8 cellular contexts compared by ENCODE assay signal in the genomic region with DNA sequence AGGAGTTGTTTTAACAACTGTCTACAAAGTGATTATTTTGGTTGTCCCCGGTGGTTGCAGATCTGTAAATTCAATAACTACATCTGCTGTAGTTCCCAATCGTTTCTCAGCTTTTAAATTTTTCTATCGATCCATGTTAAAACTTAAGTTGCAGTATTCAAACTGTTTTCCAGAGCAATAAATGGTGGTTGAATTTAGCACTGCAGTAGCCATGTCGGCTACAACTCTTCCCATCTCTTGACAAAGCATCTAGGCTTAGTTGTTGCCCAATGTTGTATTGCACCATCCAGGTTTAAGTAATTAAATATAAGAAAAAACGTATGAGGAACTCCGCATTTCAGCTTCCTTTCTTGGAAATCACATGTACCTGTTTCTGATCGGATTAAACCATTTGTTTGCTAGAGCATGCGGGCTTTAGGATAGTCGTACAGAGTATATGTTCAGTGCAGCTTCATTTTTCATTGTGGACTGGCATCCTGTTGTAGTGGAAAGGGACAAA. TPM values are rescaled to one million over a fixed set of nuclear protein-coding genes. Genes with fewer than 3 reads are reported as not detected.
A peak's percentile ranks its signal among the peaks of the same experiment; 100 is the strongest.
DNase-seq lines count a peak whose midpoint lies in the region; ATAC-seq and TF ChIP-seq lines count a peak whose summit lies in the region.

No MANE protein-coding gene starts in this region.

- no peaks in the 10 kb centered on the region; the same call in 1 of the 2 replicates for H3K36me3 ChIP-seq in iPS DF 6.9 (ENCODE audit: control insufficient read depth, insufficient read depth, low read length)
- H3K36me3 ChIP-seq in stomach smooth muscle (ENCODE audit: control insufficient read depth in 2 of 2, insufficient read depth in 2 of 2, low read length in 2 of 2): no peaks in the 10 kb centered on the region

- H3K27me3 ChIP-seq in AG04450 (ENCODE audit: control insufficient read depth, insufficient read depth, low read length): no peaks in the 10 kb centered on the region
- no peaks in the 10 kb centered on the region for H3K27me3 ChIP-seq in HL-60 (ENCODE audit: insufficient read depth, poor library complexity, severe bottlenecking)
- H3K27me3 ChIP-seq in iPS DF 6.9 (ENCODE audit: control insufficient read depth, insufficient read depth, low read length): no peaks in the 10 kb centered on the region
- H3K27me3 ChIP-seq in stomach smooth muscle (ENCODE audit: control insufficient read depth in 1 of 2, insufficient read depth in 2 of 2, low read length in 2 of 2): no peaks in the 10 kb centered on the region

- intact Hi-C loops in activated CD4-positive, alpha-beta memory T cell treated with anti-CD3 and anti-CD28 coated beads for 36 hours (cut with micrococcal nuclease): loop anchor here (1.0 to 5.0 kb wide), 4 partner anchors 11 to 365 kb away; no protein-coding TSS in a partner anchor

- H3K4me3 ChIP-seq in AG04450 (ENCODE audit: low read depth, low read length) (peak overlapping the region; percentile 84), HL-60 (replicated peaks; ENCODE audit: insufficient read depth, low read length) (peak overlapping the region; percentile 80), iPS DF 6.9 (ENCODE audit: low read length) (peak overlapping the region; percentile 95), stomach smooth muscle (ENCODE audit: low read length in 2 of 2) (peak overlapping the region; percentile 81 to 89)

- peak overlapping the region; percentile 81 to 84 for H3K9ac ChIP-seq in stomach smooth muscle (ENCODE audit: low read length in 2 of 2)

- H3K4me1 ChIP-seq in iPS DF 6.9 (ENCODE audit: control insufficient read depth, insufficient read depth, low read length) (no peaks in the 10 kb centered on the region), stomach smooth muscle (ENCODE audit: control insufficient read depth, insufficient read depth, low read length) (peaks cover 6% of the 10 kb centered on the region)

- no CpG with 5 or more reads among the region's 9 CpGs for WGBS in iPS DF 6.9 (ENCODE audit: insufficient coverage, insufficient read length)

- H3K4me1 Mint-ChIP-seq in activated CD4-positive, alpha-beta memory T cell treated with anti-CD3 and anti-CD28 coated beads for 36 hours (ENCODE audit: low read depth): peaks cover 31% of the 10 kb centered on the region

- TF ChIP-seq CTCF in AG04450 (IDR thresholded peaks at IDR 0.05; ENCODE audit: low read depth, low read length) (no peak), HL-60 (IDR thresholded peaks at IDR 0.05; ENCODE audit: insufficient read depth, low read length) (no peak)

- POLR2A ChIA-PET in AG04450 (lab: Yijun Ruan, JAX): no interaction called here
- POLR2A ChIA-PET in activated CD4-positive, alpha-beta memory T cell treated with anti-CD3 and anti-CD28 coated beads for 36 hours (lab: Charles Lee): interaction anchor here (0.6 to 2.2 kb wide), 6 partner anchors 15 to 99 kb away, joined by 3 to 4 read pairs (median 4); a partner anchor contains a TSS

- no peak overlapping the region for H3K27ac ChIP-seq in AG04450 (ENCODE audit: low read depth, low read length)
- H3K27ac ChIP-seq in HL-60 (replicated peaks): peak overlapping the region; percentile 75
- H3K27ac ChIP-seq in iPS DF 6.9 (ENCODE audit: low read length): no peak overlapping the region
- H3K27ac ChIP-seq in stomach smooth muscle (ENCODE audit: low read length): peak overlapping the region; percentile 77

- CTCF ChIA-PET in AG04450 (lab: Charles Lee): interaction anchor here (0.6 to 2.4 kb wide), 5 partner anchors 26 to 309 kb away, joined by 3 to 8 read pairs (median 5); no protein-coding TSS in a partner anchor
- CTCF ChIA-PET in activated CD4-positive, alpha-beta memory T cell treated with anti-CD3 and anti-CD28 coated beads for 36 hours (lab: Charles Lee): interaction anchor here (0.9 to 2.3 kb wide), 7 partner anchors 8 to 241 kb away, joined by 3 to 10 read pairs (median 4); a partner anchor contains a TSS

- no peak for ATAC-seq in GM18502 (IDR thresholded peaks at IDR 0.05; ENCODE audit: poor library complexity, unreplicated experiment)

- H3K9me3 Mint-ChIP-seq in activated CD4-positive, alpha-beta memory T cell treated with anti-CD3 and anti-CD28 coated beads for 36 hours: no peaks in the 10 kb centered on the region

- H3K4me3 Mint-ChIP-seq in activated CD4-positive, alpha-beta memory T cell treated with anti-CD3 and anti-CD28 coated beads for 36 hours: peak overlapping the region; percentile 81

- H3K27ac Mint-ChIP-seq in activated CD4-positive, alpha-beta memory T cell treated with anti-CD3 and anti-CD28 coated beads for 36 hours: peak overlapping the region; percentile 78

- peaks cover 2% of the 10 kb centered on the region; the same call in 1 of the 2 replicates for H3K9me3 ChIP-seq in AG04450 (ENCODE audit: control insufficient read depth, insufficient read depth, low read length)
- no peaks in the 10 kb centered on the region for H3K9me3 ChIP-seq in iPS DF 6.9 (ENCODE audit: control insufficient read depth, insufficient read depth, low read length)
- H3K9me3 ChIP-seq in stomach smooth muscle (ENCODE audit: control insufficient read depth in 2 of 2, low read length in 2 of 2): no peaks in the 10 kb centered on the region

- H3K27me3 Mint-ChIP-seq in activated CD4-positive, alpha-beta memory T cell treated with anti-CD3 and anti-CD28 coated beads for 36 hours: no peaks in the 10 kb centered on the region

- H3K36me3 Mint-ChIP-seq in activated CD4-positive, alpha-beta memory T cell treated with anti-CD3 and anti-CD28 coated beads for 36 hours: peaks cover 4% of the 10 kb centered on the region

- DNase-seq in AG04450 (ENCODE audit: low read depth, low spot score) (no peak), HL-60 (ENCODE audit: low read depth in 1 of 2, low spot score in 1 of 2) (peak; percentile 81 to 89), iPS DF 6.9 (ENCODE audit: low read depth, low spot score) (no peak), HUDEP-2 (lab: John Stamatoyannopoulos, UW; ENCODE audit: unreplicated experiment in 76 of 76) (no peak)
- DNase-seq in activated CD4-positive, alpha-beta memory T cell treated with anti-CD3 and anti-CD28 coated beads for 36 hours: no peak
- DNase-seq in stimulated activated CD4-positive, alpha-beta T cell treated with anti-CD3 and anti-CD28 coated beads, Interleukin-4, amount 100 ng/mL, for 24 hours: no peak

RNA-seq across cellular contexts. Expression of a gene that starts 1.0 kb away (rescaled TPM):
- 39.8 and 53.7 TPM in 2 replicates for polyA plus RNA-seq in AG04450 (2011; rRNA removed)
- polyA minus RNA-seq in AG04450 (2011; rRNA and poly(A)+ RNA removed): 25.1 and 35.6 TPM in 2 replicates
- total RNA-seq in activated CD4-positive, alpha-beta memory T cell treated with anti-CD3 and anti-CD28 coated beads for 36 hours: 10 to 100 TPM; 48.3 to 51.6 TPM

RNA-seq across cellular contexts. Expression of a gene that starts 27.7 kb away (rescaled TPM):
- 14.6 and 18.8 TPM in 2 replicates for polyA plus RNA-seq in AG04450 (2011; rRNA removed)
- polyA minus RNA-seq in AG04450 (2011; rRNA and poly(A)+ RNA removed): 12.4 and 21.5 TPM in 2 replicates
- 10 to 100 TPM; 32.5 to 38.0 TPM for total RNA-seq in activated CD4-positive, alpha-beta memory T cell treated with anti-CD3 and anti-CD28 coated beads for 36 hours

Comparison
In these comparisons a context has a peak if more than half of its experiments do, and no peak if none do; other contexts are left out.
1. DNase-seq: peak in HL-60 (2 of 2); none in AG04450 (single experiment), activated CD4-positive, alpha-beta memory T cell treated with anti-CD3 and anti-CD28 coated beads for 36 hours (single experiment), iPS DF 6.9 (single experiment), stimulated activated CD4-positive, alpha-beta T cell treated with anti-CD3 and anti-CD28 coated beads, Interleukin-4, amount 100 ng/mL, for 24 hours (single experiment) and HUDEP-2 (0 of 76).
2. H3K27ac ChIP-seq: peak in HL-60 (single experiment) and stomach smooth muscle (single experiment); none in AG04450 (single experiment) and iPS DF 6.9 (single experiment).
3. Peak in every context shown above with its lines, with median percentiles within 50 percentile points of each other: H3K4me3 ChIP-seq.